In genomic region chr5:122984425-122984824, GRCh38 we compare ENCODE assay signal across 25 cellular contexts. TPM values are rescaled to one million over a fixed set of nuclear protein-coding genes. Genes with fewer than 3 reads are reported as not detected.
DNase-seq lines count a peak whose midpoint lies in the region; ATAC-seq and TF ChIP-seq lines count a peak whose summit lies in the region.
"Had no signal": no experiment of that assay in that cellular context is flagged by ENCODE, and none has a peak within 500 bp of the region (broad histone marks: within the 10 kb centered on the region; RNA-seq: fewer than 3 reads in every experiment).

No MANE protein-coding gene starts in this region.

- 95 to 97% (median 96%) methylated on average over 3 of the region's 3 CpGs for WGBS in heart left ventricle, 4 donors

- DNase-seq in NCI-H82 (lab: John Stamatoyannopoulos, UW) (peak; percentile 1), NCI-H82 treated with DMSO at 0.1 percent for 48 hours (lab: John Stamatoyannopoulos, UW; ENCODE audit: unreplicated experiment) (no peak), SW480 (ENCODE audit: low spot score) (no peak), GM03348 (ENCODE audit: low spot score) (no peak), heart left ventricle (no peak)
- no peak for DNase-seq in activated naive CD4-positive, alpha-beta T cell treated with Interleukin-2 at 50 U/mL for 16 hours
- DNase-seq: 8988T; activated CD4-positive, alpha-beta memory T cell treated with anti-CD3 and anti-CD28 coated beads for 36 hours; activated naive CD8-positive, alpha-beta T cell treated with anti-CD3 and anti-CD28 coated beads, Interleukin-2, amount 10 ng/mL, durations not matched to agents 7 days and 5 days; AML-193; CD8-positive, alpha-beta T cell; heart right ventricle; NCI-H146; NCI-H69; OCI-M1; ovary; right cardiac atrium; stimulated activated CD4-positive, alpha-beta T cell treated with anti-CD3 and anti-CD28 coated beads, Interleukin-12 subunit alpha, Interleukin-12 subunit beta, amount 100 ng/mL, for 4 hours; stimulated activated CD4-positive, alpha-beta T cell treated with anti-CD3 and anti-CD28 coated beads, Interleukin-4, amount 100 ng/mL, for 4 hours; T-helper 9 cell had no signal

- H3K27ac ChIP-seq in heart left ventricle: no peak overlapping the region
- H3K27ac ChIP-seq: heart right ventricle, ovary, tibial nerve had no signal

- peak; percentile 60 for ATAC-seq in GM21619 (IDR thresholded peaks at IDR 0.05; ENCODE audit: unreplicated experiment)
- peak; percentile 29 for ATAC-seq in HG02973 (IDR thresholded peaks at IDR 0.05; ENCODE audit: unreplicated experiment)
- ATAC-seq in heart left ventricle: no peak
- ATAC-seq: CD8-positive, alpha-beta T cell; heart right ventricle; left lobe of liver; natural killer cell treated with Interleukin-12 subunit alpha and Interleukin-12 subunit beta and Interleukin-15 and Interleukin-18, amount 100 ng/mL, for 72 hours; right cardiac atrium had no signal

- H3K36me3 ChIP-seq in heart left ventricle: no peaks in the 10 kb centered on the region
- H3K36me3 ChIP-seq: heart right ventricle, ovary had no signal

- intact Hi-C loops in heart left ventricle (cut with DNase I): no loop called here

- no peak for TF ChIP-seq POLR2A in heart left ventricle (IDR thresholded peaks at IDR 0.05)

- H3K27me3 ChIP-seq in heart left ventricle: no peaks in the 10 kb centered on the region
- H3K27me3 ChIP-seq: heart right ventricle, ovary, tibial nerve had no signal

- no peaks in the 10 kb centered on the region for H3K4me1 ChIP-seq in heart left ventricle
- H3K4me1 ChIP-seq: heart right ventricle, tibial nerve had no signal

- no peak for TF ChIP-seq CTCF in heart left ventricle (IDR thresholded peaks at IDR 0.05)

- no peak overlapping the region for H3K4me3 ChIP-seq in heart left ventricle
- H3K4me3 ChIP-seq: heart right ventricle, ovary, tibial nerve had no signal

- no peaks in the 10 kb centered on the region for H3K9me3 ChIP-seq in heart left ventricle
- H3K9me3 ChIP-seq: heart right ventricle, ovary, tibial nerve had no signal

RNA-seq across cellular contexts. Expression of gene PPIC, which starts 52.1 kb away (rescaled TPM):
- 10 to 100 TPM; 37.9 to 50.8 (median 43.1) TPM for total RNA-seq in heart left ventricle
- polyA plus RNA-seq in heart left ventricle: 10 to 100 TPM; 32.7 to 61.0 TPM
- total RNA-seq: activated CD4-positive, alpha-beta memory T cell treated with anti-CD3 and anti-CD28 coated beads for 36 hours; activated naive CD8-positive, alpha-beta T cell treated with anti-CD3 and anti-CD28 coated beads, Interleukin-2, amount 10 ng/mL, durations not matched to agents 7 days and 5 days; CD8-positive, alpha-beta T cell; natural killer cell treated with Interleukin-12 subunit alpha and Interleukin-12 subunit beta and Interleukin-15 and Interleukin-18, amount 100 ng/mL, for 72 hours had no signal

Comparison
In these comparisons a context has a peak if more than half of its experiments do, and no peak if none do; other contexts are left out.
1. ATAC-seq: peak in GM21619 (single experiment) and HG02973 (single experiment); none in heart left ventricle (0 of 4).